In the genomic region with DNA sequence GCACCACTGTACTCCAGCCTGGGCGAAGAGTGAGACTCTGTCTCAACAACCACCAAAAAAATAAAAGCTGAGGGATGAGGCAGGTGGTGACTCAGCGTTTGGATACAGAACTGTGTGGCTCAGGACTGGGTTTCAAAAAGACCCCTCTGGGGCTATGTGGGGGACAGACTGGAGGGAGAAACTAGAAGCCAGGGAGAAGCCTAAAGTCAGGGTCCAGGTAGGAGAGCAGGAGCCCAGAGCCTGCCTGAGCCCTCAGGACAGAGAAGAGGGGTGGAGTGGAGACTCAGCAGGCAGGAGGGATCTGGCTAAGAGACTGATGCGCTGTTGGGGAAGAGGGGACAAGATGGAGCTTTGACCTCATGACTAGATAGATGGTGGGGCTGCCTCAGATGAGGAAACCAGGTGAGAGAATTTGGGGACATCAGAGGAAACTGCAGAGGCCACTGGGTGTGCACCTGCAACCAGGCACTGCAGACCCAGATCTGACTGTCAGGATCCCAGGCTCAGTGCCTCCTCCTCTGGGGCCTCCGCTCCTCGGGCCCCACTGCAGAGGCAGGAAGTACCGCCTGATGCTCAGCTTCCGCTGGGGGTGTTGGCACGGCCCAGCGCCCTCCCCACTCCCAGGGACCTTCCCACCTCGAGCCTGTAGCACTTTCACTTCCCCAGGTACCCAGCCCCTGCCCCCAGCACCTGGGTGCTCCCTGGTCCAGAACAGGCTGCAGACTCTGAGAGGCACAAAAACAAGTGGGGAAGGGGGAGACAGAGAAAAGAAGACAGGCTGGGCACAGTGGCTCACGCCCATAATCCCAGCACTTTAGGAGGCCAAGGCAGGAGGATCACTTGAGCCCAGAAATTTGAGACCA, we compare ENCODE assay signal across 8 cellular contexts. TPM values are rescaled to one million over a fixed set of nuclear protein-coding genes. Genes with fewer than 3 reads are reported as not detected.
DNase-seq lines count a peak whose midpoint lies in the region; ATAC-seq and TF ChIP-seq lines count a peak whose summit lies in the region.

No MANE protein-coding gene starts in this region.

- H3K4me3 Mint-ChIP-seq in osteocyte (ENCODE audit: unreplicated experiment), result no peak overlapping the region

- H3K4me3 ChIP-seq in tibial nerve, result no peak overlapping the region

- H3K27me3 Mint-ChIP-seq in osteocyte (ENCODE audit: unreplicated experiment), result no peaks in the 10 kb centered on the region

- peaks cover 5% of the 10 kb centered on the region for H3K4me1 Mint-ChIP-seq in osteocyte (ENCODE audit: unreplicated experiment)

- TF ChIP-seq POLR2A in tibial nerve (IDR thresholded peaks at IDR 0.05), result no peak

- TF ChIP-seq EP300 in tibial nerve (IDR thresholded peaks at IDR 0.05), result no peak

- H3K9me3 ChIP-seq in tibial nerve, result no peaks in the 10 kb centered on the region

- peaks cover 14% of the 10 kb centered on the region for H3K36me3 Mint-ChIP-seq in osteocyte (ENCODE audit: unreplicated experiment)

- H3K27ac Mint-ChIP-seq in osteocyte (ENCODE audit: unreplicated experiment), result peak overlapping the region; percentile 32

- no peaks in the 10 kb centered on the region for H3K9me3 Mint-ChIP-seq in osteocyte (ENCODE audit: unreplicated experiment)

- no peak for TF ChIP-seq CTCF in osteocyte (IDR thresholded peaks at IDR 0.05)
- TF ChIP-seq CTCF in tibial nerve (IDR thresholded peaks at IDR 0.05), result no peak

- H3K4me1 ChIP-seq in tibial nerve, result peaks cover 0 to 14% (median 0%) of the 10 kb centered on the region in 4 donors

- peak overlapping the region in 1 of 4 donors; percentile 81 for H3K27ac ChIP-seq in tibial nerve

- ATAC-seq in left ventricle myocardium superior (no peak), GM19395 (IDR thresholded peaks at IDR 0.05; ENCODE audit: unreplicated experiment) (no peak)

- H3K27me3 ChIP-seq in tibial nerve, result peaks cover 0 to 10% of the 10 kb centered on the region in 2 donors

- 71 to 72% methylated on average over 4 to 9 of the region's 11 CpGs for WGBS in tibial nerve, 2 donors

- DNase-seq in left ventricle myocardium superior (peak; percentile 52), cardiac septum (ENCODE audit: low spot score) (no peak), NOMO-1 treated with dmso at 0.1 percent for 144 hours (lab: John Stamatoyannopoulos, UW; ENCODE audit: unreplicated experiment) (peak; percentile 83), activated gamma-delta T cell treated with Interleukin-2 at 50 U/mL for 16 hours (peak; percentile 70), osteocyte (ENCODE audit: extremely low spot score, unreplicated experiment) (no peak), tibial nerve (ENCODE audit: low spot score in 2 of 2) (no peak), NCI-H1417 treated with DMSO at 0.1 percent for 48 hours (lab: John Stamatoyannopoulos, UW) (no peak)

- intact Hi-C loops in left ventricle myocardium superior (cut with micrococcal nuclease) (no loop called here), cardiac septum (cut with DNase I) (no loop called here)

- peaks cover 0 to 10% (median 0%) of the 10 kb centered on the region in 3 donors for H3K36me3 ChIP-seq in tibial nerve

RNA-seq across cellular contexts. Expression of a gene that starts 1.5 kb away (rescaled TPM):
- 6.5 TPM for total RNA-seq in left ventricle myocardium superior
- total RNA-seq in cardiac septum, result 4.8 TPM
- not detected in 2 replicates for total RNA-seq in osteocyte
- 10 to 100 TPM in 3 of 4 donors, 1 to 10 TPM in 1; 9.8 to 18.6 (median 15.8) TPM for total RNA-seq in tibial nerve

RNA-seq across cellular contexts. Expression of a gene that starts 8.7 kb away (rescaled TPM):
- total RNA-seq in left ventricle myocardium superior (1.1 TPM), cardiac septum (0.67 TPM), osteocyte (5.3 and 6.0 TPM in 2 replicates), tibial nerve (1 to 10 TPM; 2.6 to 4.6 (median 3.4) TPM)

RNA-seq across cellular contexts. Expression of a gene that starts 28.6 kb away (rescaled TPM):
- total RNA-seq in left ventricle myocardium superior, result 62.7 TPM
- total RNA-seq in cardiac septum, result 39.9 TPM
- total RNA-seq in osteocyte, result 93.8 and 98.0 TPM in 2 replicates
- 10 to 100 TPM; 17.8 to 39.0 (median 21.4) TPM for total RNA-seq in tibial nerve

RNA-seq across cellular contexts. Expression of a gene that starts 30.0 kb away (rescaled TPM):
- total RNA-seq in left ventricle myocardium superior (not detected), cardiac septum (not detected), osteocyte (1.6 and 4.4 TPM in 2 replicates), tibial nerve (not detected)

RNA-seq across cellular contexts. Expression of a gene that starts 54.4 kb away (rescaled TPM):
- total RNA-seq in left ventricle myocardium superior (not detected), cardiac septum (not detected), osteocyte (not detected in 2 replicates), tibial nerve (not detected)

Comparison
In these comparisons a context has a peak if more than half of its experiments do, and no peak if none do; other contexts are left out.
1. DNase-seq: peak in left ventricle myocardium superior (single experiment), NOMO-1 treated with dmso at 0.1 percent for 144 hours (single experiment) and activated gamma-delta T cell treated with Interleukin-2 at 50 U/mL for 16 hours (single experiment); none in cardiac septum (single experiment), osteocyte (single experiment), tibial nerve (0 of 2) and NCI-H1417 treated with DMSO at 0.1 percent for 48 hours (single experiment).